Comparison of ENCODE assay signal across 8 cellular contexts in the genomic region with DNA sequence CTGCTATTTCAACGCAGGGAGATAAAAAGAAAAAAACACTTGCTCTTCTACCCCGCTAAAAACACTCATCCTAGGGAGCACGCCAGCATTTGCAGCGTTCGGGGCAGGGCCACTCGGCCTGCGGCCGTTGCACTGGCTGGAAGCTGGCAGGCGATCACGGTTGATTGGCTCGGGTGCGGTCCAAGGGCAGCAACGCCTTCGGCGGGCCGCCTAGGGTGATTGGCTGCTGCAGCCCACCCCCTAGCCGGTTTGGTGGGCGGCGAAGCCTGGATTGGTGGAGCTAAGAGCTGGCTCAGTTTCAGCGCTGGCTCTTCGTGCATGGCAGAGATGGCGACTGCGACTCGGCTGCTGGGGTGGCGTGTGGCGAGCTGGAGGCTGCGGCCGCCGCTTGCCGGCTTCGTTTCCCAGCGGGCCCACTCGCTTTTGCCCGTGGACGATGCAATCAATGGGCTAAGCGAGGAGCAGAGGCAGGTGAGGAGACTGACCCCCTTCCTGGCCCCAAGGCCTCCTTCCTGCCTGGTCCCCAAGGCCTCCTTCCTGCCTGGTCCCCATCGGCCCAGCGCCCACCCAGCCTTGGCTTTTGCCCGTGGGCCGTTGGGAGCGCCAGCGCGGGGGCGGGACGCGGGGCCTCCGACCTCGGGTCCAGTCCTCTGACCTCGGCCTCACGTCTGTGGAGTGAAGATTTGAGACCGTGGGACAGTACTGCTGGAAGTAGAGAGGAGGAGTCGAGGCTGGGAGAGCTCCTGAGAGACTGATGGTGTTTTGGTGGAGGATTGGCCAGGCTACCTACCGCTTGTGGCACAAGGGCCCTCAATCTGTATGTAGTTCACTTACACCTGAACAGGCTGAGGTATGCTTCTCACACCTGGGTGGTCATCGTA. TPM values are rescaled to one million over a fixed set of nuclear protein-coding genes. Genes with fewer than 3 reads are reported as not detected.
A peak's percentile ranks its signal among the peaks of the same experiment; 100 is the strongest.
DNase-seq lines count a peak whose midpoint lies in the region; ATAC-seq, FAIRE-seq and TF ChIP-seq lines count a peak whose summit lies in the region.

Gene IVD, plus strand, starts transcription at position 295 of the 881 bp plus-strand sequence. Its CDS starts 33 bp downstream, at position 328.

- H3K9me3 ChIP-seq in OCI-LY7 (ENCODE audit: low read length) = no peaks in the 10 kb centered on the region
- no peaks in the 10 kb centered on the region for H3K9me3 ChIP-seq in endothelial cell of umbilical vein (replicated peaks; ENCODE audit: control insufficient read depth, insufficient read depth, low read length)

- H3K4me2 ChIP-seq in OCI-LY7 (ENCODE audit: low read length) (peak within 1 kb of the TSS; percentile 71), endothelial cell of umbilical vein (ENCODE audit: insufficient read depth, low read length) (peak within 1 kb of the TSS; percentile 84)

- H3K79me2 ChIP-seq in OCI-LY7 (ENCODE audit: insufficient read depth, low read depth, low read length) = no peaks in the 10 kb centered on the region
- peaks cover 15% of the 10 kb centered on the region for H3K79me2 ChIP-seq in endothelial cell of umbilical vein (ENCODE audit: control insufficient read depth, insufficient read depth, low read length)

- H3K36me3 ChIP-seq in OCI-LY7 (ENCODE audit: insufficient read depth, low read length) (peaks cover 6% of the 10 kb centered on the region; the same call in 1 of the 2 replicates), endothelial cell of umbilical vein (ENCODE audit: control insufficient read depth in 2 of 2, extremely low read depth in 1 of 2, insufficient read depth in 2 of 2, low read length in 2 of 2) (peaks cover 2 to 9% of the 10 kb centered on the region in 2 experiments)

- ATAC-seq in GM21515 (IDR thresholded peaks at IDR 0.05; ENCODE audit: unreplicated experiment) = peak; percentile 78

- CTCF ChIA-PET in Calu3 (lab: Charles Lee) = interaction anchor here (0.9 to 1.1 kb wide), 3 partner anchors 38 to 189 kb away, joined by 3 to 5 read pairs (median 4); no protein-coding TSS in a partner anchor
- CTCF ChIA-PET in OCI-LY7 (lab: Charles Lee; ENCODE audit: unreplicated experiment) = interaction anchor here (0.6 kb wide), 1 partner anchor 12 kb away, joined by 3 read pairs; no protein-coding TSS in a partner anchor
- CTCF ChIA-PET in endothelial cell of umbilical vein (lab: Charles Lee) = interaction anchor here (0.6 to 2.4 kb wide), 14 partner anchors 9 to 127 kb away, joined by 3 to 17 read pairs (median 4); no protein-coding TSS in a partner anchor

- FAIRE-seq in endothelial cell of umbilical vein (lab: Jason Lieb, UNC) = peak; percentile 100

- no TSS peak for BruUV-seq in Calu3 (replicated peaks; lab: Mats Ljungman, UMichigan)
- no TSS peak for BruUV-seq in OCI-LY7 (replicated peaks; lab: Mats Ljungman, UMichigan)
- TSS peak; percentile 53 for BruUV-seq in endothelial cell of umbilical vein (replicated peaks; lab: Mats Ljungman, UMichigan)

- H3K36me3 Mint-ChIP-seq in Calu3 (ENCODE audit: insufficient read depth, unreplicated experiment) = peaks cover 18% of the 10 kb centered on the region

- H3K4me3 Mint-ChIP-seq in Calu3 (ENCODE audit: low read depth, unreplicated experiment) = peak within 1 kb of the TSS; percentile 81

- no peaks in the 10 kb centered on the region for H3K9me1 ChIP-seq in endothelial cell of umbilical vein (replicated peaks; ENCODE audit: control insufficient read depth, extremely low read depth, insufficient read depth, low read length)

- peak within 1 kb of the TSS; percentile 64 for H3K27ac Mint-ChIP-seq in Calu3 (ENCODE audit: unreplicated experiment)

- no peaks in the 10 kb centered on the region for H3K27me3 Mint-ChIP-seq in Calu3 (ENCODE audit: unreplicated experiment)

- intact Hi-C loops in Calu3 (cut with micrococcal nuclease; ENCODE audit: unreplicated experiment) = no loop called here
- intact Hi-C loops in OCI-LY7 (cut with micrococcal nuclease; ENCODE audit: unreplicated experiment) = no loop called here
- intact Hi-C loops in endothelial cell of umbilical vein (cut with micrococcal nuclease) = loop anchor here (5.0 kb wide), 1 partner anchor 38 kb away; no protein-coding TSS in a partner anchor

- H3K4me1 ChIP-seq in OCI-LY7 (ENCODE audit: insufficient read depth, low read length, poor library complexity, severe bottlenecking) (peaks cover 27% of the 10 kb centered on the region), endothelial cell of umbilical vein (ENCODE audit: control insufficient read depth, extremely low read depth, insufficient read depth, low read length) (peaks cover 11% of the 10 kb centered on the region)

- H3K4me1 Mint-ChIP-seq in Calu3 (ENCODE audit: low read depth, unreplicated experiment) = no peaks in the 10 kb centered on the region

- no peaks in the 10 kb centered on the region for H3K27me3 ChIP-seq in endothelial cell of umbilical vein (ENCODE audit: control insufficient read depth in 2 of 2, insufficient read depth in 2 of 2, low read length in 2 of 2)

- DNase-seq in Calu3 (peak; percentile 87), HuH-7 (ENCODE audit: low spot score) (peak; percentile 99), OCI-LY7 (ENCODE audit: low spot score) (peak; percentile 84), activated T-cell treated with anti-CD3 and anti-CD28 coated beads for 1 hour (ENCODE audit: low read depth) (peak; percentile 75), endothelial cell of umbilical vein (ENCODE audit: low read depth, low spot score) (peak; percentile 97), midbrain (lab: John Stamatoyannopoulos, UW) (peak; percentile 98)
- DNase-seq in stimulated activated CD8-positive, alpha-beta memory T cell treated with anti-CD3 and anti-CD28 coated beads, Interleukin-2, amount 100 ng/mL, for 1 hour (ENCODE audit: low read depth in 2 of 2) = peak; percentile 79 to 80

- dilution Hi-C loops in endothelial cell of umbilical vein (cut with MboI; ENCODE audit: extremely low pct_ligation_motif_present, low sequenced_read_pairs) = no loop called here

- H3K4me3 ChIP-seq in OCI-LY7 (ENCODE audit: low read depth, low read length, poor library complexity, severe bottlenecking) (peak within 1 kb of the TSS; percentile 71), endothelial cell of umbilical vein (replicated peaks in 1 of 3; ENCODE audit: insufficient read depth in 1 of 3, low read depth in 1 of 3, low read length in 3 of 3) (peak within 1 kb of the TSS; percentile 47 to 87 (median 74))

- peak within 1 kb of the TSS; percentile 93 for H2AFZ ChIP-seq in OCI-LY7 (ENCODE audit: low read length)
- peak within 1 kb of the TSS; percentile 90 for H2AFZ ChIP-seq in endothelial cell of umbilical vein (ENCODE audit: low read depth, low read length)

- H3K9ac ChIP-seq in endothelial cell of umbilical vein (replicated peaks; ENCODE audit: extremely low read depth, insufficient read depth, low read length) = peak within 1 kb of the TSS; percentile 71

- no peaks in the 10 kb centered on the region for H3K9me3 Mint-ChIP-seq in Calu3 (ENCODE audit: low read depth, unreplicated experiment)

- TF ChIP-seq CTCF in Calu3 (IDR thresholded peaks at IDR 0.05; ENCODE audit: unreplicated experiment) = no peak
- TF ChIP-seq CTCF in OCI-LY7 (conservative IDR thresholded peaks at IDR 0.05; ENCODE audit: low read length) = no peak
- TF ChIP-seq CTCF in endothelial cell of umbilical vein (IDR thresholded peaks at IDR 0.05; ENCODE audit: extremely low read depth in 1 of 2, insufficient read depth in 1 of 2, low read depth in 1 of 2, low read length in 2 of 2) = no peak

- POLR2A ChIA-PET in OCI-LY7 (lab: Charles Lee) (interaction anchor here (0.8 to 1.2 kb wide), 8 partner anchors 8 to 64 kb away, joined by 3 read pairs; no protein-coding TSS in a partner anchor), endothelial cell of umbilical vein (lab: Charles Lee) (no interaction called here)

- H3K27ac ChIP-seq in OCI-LY7 (ENCODE audit: low read depth, low read length, poor library complexity, severe bottlenecking) (no peak within 1 kb of the TSS), endothelial cell of umbilical vein (ENCODE audit: insufficient read depth, low read depth, low read length) (peak within 1 kb of the TSS; percentile 9)

- TF ChIP-seq POLR2A in endothelial cell of umbilical vein (IDR thresholded peaks at IDR 0.05; ENCODE audit: low read depth, low read length) = peak; percentile 80

- H4K20me1 ChIP-seq in OCI-LY7 (ENCODE audit: insufficient read depth, low read length) = no peaks in the 10 kb centered on the region
- H4K20me1 ChIP-seq in endothelial cell of umbilical vein (replicated peaks; ENCODE audit: control insufficient read depth, extremely low read depth, insufficient read depth, low read length) = no peaks in the 10 kb centered on the region

- no peaks in the 10 kb centered on the region for H3K9me2 ChIP-seq in OCI-LY7 (ENCODE audit: insufficient read depth, low read length)

TF ChIP-seq in endothelial cell of umbilical vein, 7 proteins besides CTCF, POLR2A, EP300 and RAD21:
- TF ChIP-seq JUN (IDR thresholded peaks at IDR 0.05; ENCODE audit: borderline replicate concordance, insufficient read depth, insufficient read length, low read depth) = no peak
- TF ChIP-seq, protein P1, sequence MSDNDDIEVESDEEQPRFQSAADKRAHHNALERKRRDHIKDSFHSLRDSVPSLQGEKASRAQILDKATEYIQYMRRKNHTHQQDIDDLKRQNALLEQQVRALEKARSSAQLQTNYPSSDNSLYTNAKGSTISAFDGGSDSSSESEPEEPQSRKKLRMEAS (IDR thresholded peaks at IDR 0.05; ENCODE audit: insufficient read depth, insufficient read length) = no peak
- TF ChIP-seq POLR2AphosphoS5 (IDR thresholded peaks at IDR 0.05; ENCODE audit: insufficient read depth, low read depth, low read length) = peak; percentile 82
- peak; percentile 3 for TF ChIP-seq MYC (IDR thresholded peaks at IDR 0.05; ENCODE audit: low read depth, low read length)
- TF ChIP-seq GATA2 (IDR thresholded peaks at IDR 0.05; ENCODE audit: insufficient read depth, insufficient read length, low read depth, low read length) = no peak
- TF ChIP-seq FOS (IDR thresholded peaks at IDR 0.05; ENCODE audit: borderline replicate concordance, insufficient read depth, low read length) = no peak
- TF ChIP-seq EZH2 (IDR thresholded peaks at IDR 0.05; ENCODE audit: borderline replicate concordance, low read depth, low read length, severe bottlenecking) = no peak
TF ChIP-seq in endothelial cell of umbilical vein: peak in this region for 2.

RNA-seq across cellular contexts. Expression of gene IVD, which starts in this region (rescaled TPM):
- 46.6 and 54.2 TPM in 2 replicates for total RNA-seq in Calu3 (2022)
- 16.4 and 20.6 TPM in 2 replicates for total RNA-seq in OCI-LY7 (2014; rRNA removed; shearing (Covaris generic))
- total RNA-seq in OCI-LY7 (2022) = 57.2 and 67.3 TPM in 2 replicates
- total RNA-seq in endothelial cell of umbilical vein = 62.5 and 64.3 TPM in 2 replicates
- 33.6 and 34.1 TPM in 2 replicates for polyA plus RNA-seq in endothelial cell of umbilical vein
- 32.2 and 35.0 TPM in 2 replicates for polyA plus RNA-seq in endothelial cell of umbilical vein (2011; cell fraction: cytosol; rRNA removed)
- 62.1 and 73.9 TPM in 2 replicates for polyA plus RNA-seq in endothelial cell of umbilical vein (2011; cell fraction: nucleus; rRNA removed)
- polyA plus RNA-seq in endothelial cell of umbilical vein (2012) = 34.5 and 35.8 TPM in 2 replicates
- 50.4 and 64.0 TPM in 2 replicates for polyA minus RNA-seq in endothelial cell of umbilical vein
- 28.8 TPM for polyA minus RNA-seq in endothelial cell of umbilical vein (2011; cell fraction: cytosol; rRNA and poly(A)+ RNA removed)
- 30.3 and 35.3 TPM in 2 replicates for polyA minus RNA-seq in endothelial cell of umbilical vein (2011; cell fraction: nucleus; rRNA and poly(A)+ RNA removed)
